8 cellular contexts compared by ENCODE assay signal in the genomic region with DNA sequence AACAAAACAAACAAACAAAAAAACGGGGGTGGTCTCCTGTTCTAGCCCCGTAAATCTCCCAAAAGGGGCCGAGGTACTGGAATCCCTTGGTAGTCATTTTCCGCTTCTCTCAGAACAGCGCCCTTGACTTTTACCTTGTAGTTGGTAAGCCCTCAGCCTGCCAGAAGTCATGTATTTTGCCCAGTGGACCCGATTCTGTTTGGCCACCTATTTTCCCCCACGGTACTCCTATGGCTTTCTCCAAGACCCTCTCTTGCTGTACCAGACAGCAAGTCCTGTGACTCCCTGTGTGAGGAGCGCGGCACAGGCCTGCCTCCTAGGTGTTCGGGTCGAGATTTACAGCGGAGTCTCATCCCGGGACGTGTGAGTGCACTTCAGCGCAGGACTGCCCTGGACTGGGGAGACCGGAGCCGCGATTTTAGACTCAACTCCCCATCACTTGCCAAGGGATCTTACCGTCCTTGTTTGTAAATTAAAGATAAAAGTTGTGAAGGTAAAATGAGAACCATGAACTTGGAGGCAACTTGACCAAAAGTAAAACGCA. TPM values are rescaled to one million over a fixed set of nuclear protein-coding genes. Genes with fewer than 3 reads are reported as not detected.
DNase-seq lines count a peak whose midpoint lies in the region; ATAC-seq and TF ChIP-seq lines count a peak whose summit lies in the region.

No MANE protein-coding gene starts in this region.

- H3K27me3 ChIP-seq in ACC112 (ENCODE audit: insufficient read depth, low read length) (no peaks in the 10 kb centered on the region), HUES6 (ENCODE audit: control insufficient read depth, insufficient read depth, low read length) (no peaks in the 10 kb centered on the region), endodermal cell (ENCODE audit: control insufficient read depth, insufficient read depth, low read length, poor library complexity, severe bottlenecking) (no peaks in the 10 kb centered on the region)

- 27 to 34% methylated on average over 19 to 20 of the region's 20 CpGs for WGBS in endodermal cell (ENCODE audit: insufficient coverage in 1 of 2, insufficient read length in 1 of 2), 2 experiments

- H3K4me3 ChIP-seq in ACC112 (ENCODE audit: low read depth, low read length) = peak overlapping the region; percentile 66
- H3K4me3 ChIP-seq in HUES6 (ENCODE audit: low read depth, low read length) = peak overlapping the region; percentile 92
- peak overlapping the region; percentile 84 for H3K4me3 ChIP-seq in endodermal cell (ENCODE audit: low read length)

- peak overlapping the region; percentile 95 for H3K27ac ChIP-seq in ACC112 (ENCODE audit: low read depth, low read length)
- H3K27ac ChIP-seq in HUES6 (ENCODE audit: low read depth, low read length) = no peak overlapping the region; the same call in 1 of the 2 replicates
- peak overlapping the region; percentile 84 for H3K27ac ChIP-seq in endodermal cell (ENCODE audit: low read depth, low read length)

- peak overlapping the region; percentile 93 for H3K4me3 Mint-ChIP-seq in endodermal cell
- H3K4me3 Mint-ChIP-seq in naive B cell = peak overlapping the region; percentile 93 to 99 (median 98)

- H3K4me1 Mint-ChIP-seq in endodermal cell = peaks cover 40% of the 10 kb centered on the region
- H3K4me1 Mint-ChIP-seq in naive B cell = peaks cover 49 to 67% (median 65%) of the 10 kb centered on the region in 3 donors

- H3K79me2 ChIP-seq in ACC112 (ENCODE audit: control insufficient read depth, insufficient read depth, low read length, unreplicated experiment) = peaks cover 63% of the 10 kb centered on the region

- H3K27me3 Mint-ChIP-seq in endodermal cell (ENCODE audit: insufficient read depth) (no peaks in the 10 kb centered on the region), naive B cell (no peaks in the 10 kb centered on the region)

- H3K9ac ChIP-seq in HUES6 (ENCODE audit: low read length) = peak overlapping the region; percentile 88
- H3K9ac ChIP-seq in endodermal cell (ENCODE audit: extremely low read depth, low read length, poor library complexity, severe bottlenecking) = peak overlapping the region; percentile 17

- no peak for ATAC-seq in naive B cell (ENCODE audit: low read depth in 2 of 2)
- ATAC-seq in GM18861 (IDR thresholded peaks at IDR 0.05; ENCODE audit: unreplicated experiment) = no peak
- ATAC-seq in GM21381 (IDR thresholded peaks at IDR 0.05; ENCODE audit: unreplicated experiment) = no peak

- H3K36me3 Mint-ChIP-seq in endodermal cell (ENCODE audit: low read depth) (peaks cover 33% of the 10 kb centered on the region), naive B cell (peaks cover 0 to 9% of the 10 kb centered on the region in 2 donors)

- H3K9me3 Mint-ChIP-seq in endodermal cell = no peaks in the 10 kb centered on the region
- H3K9me3 Mint-ChIP-seq in naive B cell = no peaks in the 10 kb centered on the region

- H2AFZ ChIP-seq in ACC112 (ENCODE audit: low read length, unreplicated experiment) = peak overlapping the region; percentile 11

- H3K36me3 ChIP-seq in ACC112 (ENCODE audit: insufficient read depth, low read length) (peaks cover 11% of the 10 kb centered on the region; the same call in 1 of the 2 replicates), HUES6 (ENCODE audit: control insufficient read depth, insufficient read depth, low read length) (peaks cover 47% of the 10 kb centered on the region), endodermal cell (ENCODE audit: control insufficient read depth, insufficient read depth, low read length) (peaks cover 53% of the 10 kb centered on the region)

- H3K9me3 ChIP-seq in HUES6 (ENCODE audit: control insufficient read depth, insufficient read depth, low read depth, low read length) (no peaks in the 10 kb centered on the region), endodermal cell (ENCODE audit: control insufficient read depth, low read length) (no peaks in the 10 kb centered on the region)

- peak; percentile 42 for DNase-seq in activated CD4-positive, alpha-beta T cell treated with anti-CD3 and anti-CD28 coated beads for 48 hours
- DNase-seq in endodermal cell (peak; percentile 88), naive B cell (no peak), Kasumi-1 (lab: John Stamatoyannopoulos, UW) (no peak)

- H3K4me1 ChIP-seq in ACC112 (ENCODE audit: control insufficient read depth, insufficient read depth, low read length, unreplicated experiment) (peaks cover 53% of the 10 kb centered on the region), HUES6 (ENCODE audit: control insufficient read depth, insufficient read depth, low read length) (peaks cover 29% of the 10 kb centered on the region), endodermal cell (ENCODE audit: control insufficient read depth, insufficient read depth, low read length) (peaks cover 3% of the 10 kb centered on the region)

- H3K27ac Mint-ChIP-seq in endodermal cell = peak overlapping the region; percentile 94
- peak overlapping the region; percentile 99 to 100 (median 100) for H3K27ac Mint-ChIP-seq in naive B cell

- peak; percentile 32 for TF ChIP-seq CTCF in endodermal cell (conservative IDR thresholded peaks at IDR 0.05)

RNA-seq across cellular contexts. Expression of a gene that starts 1.1 kb away (rescaled TPM):
- 10 to 100 TPM; 49.2 to 88.2 TPM for total RNA-seq in endodermal cell
- 42.9 TPM for polyA plus RNA-seq in endodermal cell (2013, experiment 1 of 2)
- 32.4 TPM for polyA plus RNA-seq in endodermal cell (2013, experiment 2 of 2)
- 1 to 10 TPM; 1.8 to 8.2 (median 5.0) TPM for polyA plus RNA-seq in naive B cell (ENCODE audit: low read depth in 6 of 6)

RNA-seq across cellular contexts. Expression of a gene that starts 1.2 kb away (rescaled TPM):
- total RNA-seq in endodermal cell = 10 to 100 TPM in 1 of 2 donors, 1 to 10 TPM in 1; 9.9 to 12.4 TPM
- 19.7 TPM for polyA plus RNA-seq in endodermal cell (2013, experiment 1 of 2)
- 12.3 TPM for polyA plus RNA-seq in endodermal cell (2013, experiment 2 of 2)
- polyA plus RNA-seq in naive B cell (ENCODE audit: low read depth in 6 of 6) = 10 to 100 TPM; 33.3 to 62.2 (median 51.0) TPM

RNA-seq across cellular contexts. Expression of a gene that starts 25.4 kb away (rescaled TPM):
- 100 to 1,000 TPM; 110 to 114 TPM for total RNA-seq in endodermal cell
- 164 TPM for polyA plus RNA-seq in endodermal cell (2013, experiment 1 of 2)
- 157 TPM for polyA plus RNA-seq in endodermal cell (2013, experiment 2 of 2)
- polyA plus RNA-seq in naive B cell (ENCODE audit: low read depth in 6 of 6) = 10 to 100 TPM; 65.6 to 87.3 (median 71.2) TPM

RNA-seq across cellular contexts. Expression of a gene that starts 28.3 kb away (rescaled TPM):
- 1 to 10 TPM; 2.3 to 4.5 TPM for total RNA-seq in endodermal cell
- 17.2 TPM for polyA plus RNA-seq in endodermal cell (2013, experiment 1 of 2)
- polyA plus RNA-seq in endodermal cell (2013, experiment 2 of 2) = 14.5 TPM
- polyA plus RNA-seq in naive B cell (ENCODE audit: low read depth in 6 of 6) = not detected

RNA-seq across cellular contexts. Expression of a gene that starts 33.7 kb away (rescaled TPM):
- 100 to 1,000 TPM; 254 to 263 TPM for total RNA-seq in endodermal cell
- 194 TPM for polyA plus RNA-seq in endodermal cell (2013, experiment 1 of 2)
- polyA plus RNA-seq in endodermal cell (2013, experiment 2 of 2) = 152 TPM
- polyA plus RNA-seq in naive B cell (ENCODE audit: low read depth in 6 of 6) = 10 to 100 TPM; 53.1 to 78.7 (median 63.0) TPM

Comparison
In these comparisons a context has a peak if more than half of its experiments do, and no peak if none do; other contexts are left out.
1. DNase-seq: peak in activated CD4-positive, alpha-beta T cell treated with anti-CD3 and anti-CD28 coated beads for 48 hours (single experiment) and endodermal cell (single experiment); none in naive B cell (single experiment) and Kasumi-1 (0 of 2).
2. Peak in every context shown above with its lines, with median percentiles within 50 percentile points of each other: H3K4me3 ChIP-seq.